ENCODE assay signal across 1 cellular context in the genomic region with DNA sequence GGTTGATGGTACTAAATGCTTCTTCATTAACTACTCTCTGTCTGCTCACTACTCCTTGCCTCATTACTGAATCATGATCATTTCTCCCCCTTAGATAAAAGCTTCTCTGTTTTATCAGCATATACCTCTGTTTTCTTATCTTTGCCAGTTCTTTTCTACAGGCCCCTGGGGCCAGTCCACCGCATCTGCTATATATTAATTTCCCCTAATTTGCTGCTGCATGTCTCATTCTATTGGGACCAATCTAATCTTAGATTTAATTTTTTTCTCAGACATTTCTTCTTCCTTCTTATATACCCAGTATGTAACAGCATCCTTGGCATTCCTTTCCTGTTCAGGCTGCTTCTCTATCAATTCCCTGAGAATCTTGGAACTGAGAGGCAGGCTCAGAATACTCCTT.
TF ChIP-seq lines count a peak whose summit lies in the region.

No MANE protein-coding gene starts in this region.

TF ChIP-seq in GM23338, 12 proteins besides CTCF, POLR2A, EP300 and RAD21 (continued from another document):
- TF ChIP-seq, protein P1, sequence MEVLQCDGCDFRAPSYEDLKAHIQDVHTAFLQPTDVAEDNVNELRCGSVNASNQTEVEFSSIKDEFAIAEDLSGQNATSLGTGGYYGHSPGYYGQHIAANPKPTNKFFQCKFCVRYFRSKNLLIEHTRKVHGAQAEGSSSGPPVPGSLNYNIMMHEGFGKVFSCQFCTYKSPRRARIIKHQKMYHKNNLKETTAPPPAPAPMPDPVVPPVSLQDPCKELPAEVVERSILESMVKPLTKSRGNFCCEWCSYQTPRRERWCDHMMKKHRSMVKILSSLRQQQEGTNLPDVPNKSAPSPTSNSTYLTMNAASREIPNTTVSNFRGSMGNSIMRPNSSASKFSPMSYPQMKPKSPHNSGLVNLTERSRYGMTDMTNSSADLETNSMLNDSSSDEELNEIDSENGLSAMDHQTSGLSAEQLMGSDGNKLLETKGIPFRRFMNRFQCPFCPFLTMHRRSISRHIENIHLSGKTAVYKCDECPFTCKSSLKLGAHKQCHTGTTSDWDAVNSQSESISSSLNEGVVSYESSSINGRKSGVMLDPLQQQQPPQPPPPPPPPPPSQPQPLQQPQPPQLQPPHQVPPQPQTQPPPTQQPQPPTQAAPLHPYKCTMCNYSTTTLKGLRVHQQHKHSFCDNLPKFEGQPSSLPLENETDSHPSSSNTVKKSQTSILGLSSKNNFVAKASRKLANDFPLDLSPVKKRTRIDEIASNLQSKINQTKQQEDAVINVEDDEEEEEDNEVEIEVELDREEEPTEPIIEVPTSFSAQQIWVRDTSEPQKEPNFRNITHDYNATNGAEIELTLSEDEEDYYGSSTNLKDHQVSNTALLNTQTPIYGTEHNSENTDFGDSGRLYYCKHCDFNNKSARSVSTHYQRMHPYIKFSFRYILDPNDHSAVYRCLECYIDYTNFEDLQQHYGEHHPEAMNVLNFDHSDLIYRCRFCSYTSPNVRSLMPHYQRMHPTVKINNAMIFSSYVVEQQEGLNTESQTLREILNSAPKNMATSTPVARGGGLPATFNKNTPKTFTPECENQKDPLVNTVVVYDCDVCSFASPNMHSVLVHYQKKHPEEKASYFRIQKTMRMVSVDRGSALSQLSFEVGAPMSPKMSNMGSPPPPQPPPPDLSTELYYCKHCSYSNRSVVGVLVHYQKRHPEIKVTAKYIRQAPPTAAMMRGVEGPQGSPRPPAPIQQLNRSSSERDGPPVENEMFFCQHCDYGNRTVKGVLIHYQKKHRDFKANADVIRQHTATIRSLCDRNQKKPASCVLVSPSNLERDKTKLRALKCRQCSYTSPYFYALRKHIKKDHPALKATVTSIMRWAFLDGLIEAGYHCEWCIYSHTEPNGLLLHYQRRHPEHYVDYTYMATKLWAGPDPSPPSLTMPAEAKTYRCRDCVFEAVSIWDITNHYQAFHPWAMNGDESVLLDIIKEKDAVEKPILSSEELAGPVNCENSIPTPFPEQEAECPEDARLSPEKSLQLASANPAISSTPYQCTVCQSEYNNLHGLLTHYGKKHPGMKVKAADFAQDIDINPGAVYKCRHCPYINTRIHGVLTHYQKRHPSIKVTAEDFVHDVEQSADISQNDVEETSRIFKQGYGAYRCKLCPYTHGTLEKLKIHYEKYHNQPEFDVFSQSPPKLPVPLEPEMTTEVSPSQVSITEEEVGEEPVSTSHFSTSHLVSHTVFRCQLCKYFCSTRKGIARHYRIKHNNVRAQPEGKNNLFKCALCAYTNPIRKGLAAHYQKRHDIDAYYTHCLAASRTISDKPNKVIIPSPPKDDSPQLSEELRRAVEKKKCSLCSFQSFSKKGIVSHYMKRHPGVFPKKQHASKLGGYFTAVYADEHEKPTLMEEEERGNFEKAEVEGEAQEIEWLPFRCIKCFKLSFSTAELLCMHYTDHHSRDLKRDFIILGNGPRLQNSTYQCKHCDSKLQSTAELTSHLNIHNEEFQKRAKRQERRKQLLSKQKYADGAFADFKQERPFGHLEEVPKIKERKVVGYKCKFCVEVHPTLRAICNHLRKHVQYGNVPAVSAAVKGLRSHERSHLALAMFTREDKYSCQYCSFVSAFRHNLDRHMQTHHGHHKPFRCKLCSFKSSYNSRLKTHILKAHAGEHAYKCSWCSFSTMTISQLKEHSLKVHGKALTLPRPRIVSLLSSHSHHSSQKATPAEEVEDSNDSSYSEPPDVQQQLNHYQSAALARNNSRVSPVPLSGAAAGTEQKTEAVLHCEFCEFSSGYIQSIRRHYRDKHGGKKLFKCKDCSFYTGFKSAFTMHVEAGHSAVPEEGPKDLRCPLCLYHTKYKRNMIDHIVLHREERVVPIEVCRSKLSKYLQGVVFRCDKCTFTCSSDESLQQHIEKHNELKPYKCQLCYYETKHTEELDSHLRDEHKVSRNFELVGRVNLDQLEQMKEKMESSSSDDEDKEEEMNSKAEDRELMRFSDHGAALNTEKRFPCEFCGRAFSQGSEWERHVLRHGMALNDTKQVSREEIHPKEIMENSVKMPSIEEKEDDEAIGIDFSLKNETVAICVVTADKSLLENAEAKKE (CRISPR knock-in tag; IDR thresholded peaks at IDR 0.05): no peak
